ENCODE assay signal across 8 cellular contexts in the genomic region with DNA sequence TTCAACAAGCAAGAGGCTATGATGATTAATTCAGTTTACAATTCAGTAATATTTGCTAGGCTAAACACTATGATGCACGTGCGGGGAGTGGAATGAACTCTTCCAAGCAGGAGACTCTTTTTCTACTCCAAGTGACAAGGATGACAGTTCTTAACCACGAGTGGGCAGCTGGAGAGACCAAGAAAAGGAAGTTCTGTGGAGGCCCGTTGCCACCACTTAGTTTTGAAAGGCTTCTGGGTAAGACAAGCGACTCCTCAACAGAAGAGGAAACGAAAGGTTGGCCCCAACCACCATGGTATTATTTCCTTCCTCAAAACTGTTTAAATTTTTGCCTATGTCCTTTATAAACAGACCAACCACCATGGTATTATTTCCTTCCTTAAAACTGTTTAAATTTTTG. TPM values are rescaled to one million over a fixed set of nuclear protein-coding genes. Genes with fewer than 3 reads are reported as not detected.
A peak's percentile ranks its signal among the peaks of the same experiment; 100 is the strongest.
DNase-seq lines count a peak whose midpoint lies in the region; ATAC-seq, FAIRE-seq and TF ChIP-seq lines count a peak whose summit lies in the region.

No MANE protein-coding gene starts in this region.

- H3K9me1 ChIP-seq in keratinocyte (ENCODE audit: control insufficient read depth, extremely low read depth, insufficient read depth, low read length), result no peaks in the 10 kb centered on the region

- FAIRE-seq in keratinocyte (lab: Jason Lieb, UNC), result no peak

- H3K9me3 Mint-ChIP-seq in CD14-positive monocyte (no peaks in the 10 kb centered on the region), mesothelial cell of epicardium (no peaks in the 10 kb centered on the region)

- peaks cover 32 to 46% of the 10 kb centered on the region in 2 donors for H3K36me3 Mint-ChIP-seq in CD14-positive monocyte
- peaks cover 24% of the 10 kb centered on the region for H3K36me3 Mint-ChIP-seq in mesothelial cell of epicardium

- H3K27me3 Mint-ChIP-seq in CD14-positive monocyte (ENCODE audit: low read depth in 3 of 3) (peaks cover 0 to 3% (median 0%) of the 10 kb centered on the region in 3 donors), mesothelial cell of epicardium (ENCODE audit: low read depth) (no peaks in the 10 kb centered on the region)

- no peaks in the 10 kb centered on the region for H4K20me1 ChIP-seq in keratinocyte (ENCODE audit: control insufficient read depth, extremely low read depth, insufficient read depth, low read length)

- dilution Hi-C loops in keratinocyte (cut with MboI; ENCODE audit: extremely low pct_ligation_motif_present, low sequenced_read_pairs), result no loop called here

- peaks cover 52% of the 10 kb centered on the region for H3K4me1 Mint-ChIP-seq in CD14-positive monocyte
- H3K4me1 Mint-ChIP-seq in mesothelial cell of epicardium, result peaks cover 30% of the 10 kb centered on the region

- no peak overlapping the region for H3K4me3 ChIP-seq in keratinocyte (ENCODE audit: control insufficient read depth in 2 of 3, extremely low read depth in 1 of 3, insufficient read depth in 2 of 3, low read depth in 1 of 3, low read length in 3 of 3)

- peaks cover 16% of the 10 kb centered on the region for H3K4me1 ChIP-seq in keratinocyte (ENCODE audit: control insufficient read depth, extremely low read depth, insufficient read depth, low read length)

- ATAC-seq in GM21423 (IDR thresholded peaks at IDR 0.05; ENCODE audit: unreplicated experiment) (peak; percentile 40), HG02840 (IDR thresholded peaks at IDR 0.05; ENCODE audit: low FRiP score, unreplicated experiment) (no peak), HG03442 (IDR thresholded peaks at IDR 0.05; ENCODE audit: unreplicated experiment) (no peak)

- peak overlapping the region; percentile 1 for H3K9ac ChIP-seq in keratinocyte (ENCODE audit: control insufficient read depth, extremely low read depth, insufficient read depth, low read length)

- peaks cover 5 to 18% of the 10 kb centered on the region in 2 experiments for H3K36me3 ChIP-seq in keratinocyte (ENCODE audit: control insufficient read depth in 2 of 2, extremely low read depth in 1 of 2, insufficient read depth in 2 of 2, low read length in 2 of 2)

- peak overlapping the region; percentile 5 for H3K27ac ChIP-seq in keratinocyte (ENCODE audit: control insufficient read depth, insufficient read depth, low read length)

- peak; percentile 86 for DNase-seq in CD14-positive monocyte (ENCODE audit: low spot score)
- peak; percentile 98 for DNase-seq in SKM-1 treated with dmso at 0.1 percent for 144 hours (lab: John Stamatoyannopoulos, UW; ENCODE audit: unreplicated experiment)
- no peak for DNase-seq in keratinocyte (ENCODE audit: low read depth, low spot score)
- DNase-seq in mesothelial cell of epicardium (ENCODE audit: low spot score in 2 of 2, unreplicated experiment in 2 of 2), result no peak
- DNase-seq in mesenteric fat pad (ENCODE audit: low spot score), result no peak

- H3K4me2 ChIP-seq in keratinocyte (ENCODE audit: control insufficient read depth, extremely low read depth, insufficient read depth, low read depth, low read length), result peak overlapping the region; percentile 29

- intact Hi-C loops in CD14-positive monocyte (cut with micrococcal nuclease), result loop anchor here (2.0 to 10.0 kb wide), 3 partner anchors 47 to 131 kb away; no protein-coding TSS in a partner anchor

- H3K9me3 ChIP-seq in keratinocyte (ENCODE audit: control insufficient read depth, low read depth, low read length), result no peaks in the 10 kb centered on the region

- no peaks in the 10 kb centered on the region for H3K27me3 ChIP-seq in keratinocyte (ENCODE audit: control insufficient read depth, extremely low read depth, insufficient read depth, low read length)

- TF ChIP-seq CTCF in CD14-positive monocyte (IDR thresholded peaks at IDR 0.05) (peak; percentile 11), keratinocyte (optimal IDR thresholded peaks at IDR 0.05 in 1 of 3, IDR thresholded peaks at IDR 0.05 in 1 of 3, conservative IDR thresholded peaks at IDR 0.05 in 1 of 3; ENCODE audit: extremely low read depth in 1 of 3, insufficient read depth in 2 of 3, low read length in 3 of 3) (no peak), mesothelial cell of epicardium (IDR thresholded peaks at IDR 0.05; ENCODE audit: unreplicated experiment) (no peak)

- H3K4me3 Mint-ChIP-seq in CD14-positive monocyte, result peak overlapping the region; percentile 38 to 92
- H3K4me3 Mint-ChIP-seq in mesothelial cell of epicardium, result no peak overlapping the region

- peak overlapping the region; percentile 84 to 98 (median 94) for H3K27ac Mint-ChIP-seq in CD14-positive monocyte
- no peak overlapping the region for H3K27ac Mint-ChIP-seq in mesothelial cell of epicardium

- no peak overlapping the region for H2AFZ ChIP-seq in keratinocyte (ENCODE audit: control insufficient read depth, low read length)

- H3K79me2 ChIP-seq in keratinocyte (ENCODE audit: control insufficient read depth, insufficient read depth, low read length), result peaks cover 58% of the 10 kb centered on the region

RNA-seq across cellular contexts. Expression of gene DCAF12, which starts 2.8 kb away (rescaled TPM):
- polyA plus RNA-seq in CD14-positive monocyte (10 to 100 TPM; 14.6 to 22.4 TPM), keratinocyte (27.5 to 34.0 TPM (median 33.0 TPM) in 3 replicates)
- polyA plus RNA-seq in keratinocyte (2011; ENCODE audit: low read depth), result 7.6 TPM
- 24.7 and 36.3 TPM in 2 replicates for polyA plus RNA-seq in keratinocyte (2011; cell fraction: cytosol; rRNA removed)
- polyA plus RNA-seq in keratinocyte (2011; cell fraction: nucleus; rRNA removed), result 25.9 and 29.3 TPM in 2 replicates
- polyA plus RNA-seq in keratinocyte (2012; ENCODE audit: low replicate concordance), result 16.0 and 20.4 TPM in 2 replicates
- 31.7 to 53.9 TPM (median 40.1 TPM) in 3 replicates for polyA minus RNA-seq in keratinocyte
- 22.1 TPM for polyA minus RNA-seq in keratinocyte (2011; cell fraction: cytosol; rRNA and poly(A)+ RNA removed)
- polyA minus RNA-seq in keratinocyte (2011; cell fraction: nucleus; rRNA and poly(A)+ RNA removed), result 13.2 and 25.4 TPM in 2 replicates
- total RNA-seq in mesothelial cell of epicardium (35.2 to 38.1 TPM (median 35.8 TPM) in 3 replicates), mesenteric fat pad (32.3 TPM)

RNA-seq across cellular contexts. Expression of gene UBAP1, which starts 55.2 kb away (rescaled TPM):
- polyA plus RNA-seq in CD14-positive monocyte, result 10 to 100 TPM; 39.2 to 44.5 TPM
- 81.8 to 99.5 TPM (median 85.1 TPM) in 3 replicates for polyA plus RNA-seq in keratinocyte
- 82.4 TPM for polyA plus RNA-seq in keratinocyte (2011; ENCODE audit: low read depth)
- polyA plus RNA-seq in keratinocyte (2011; cell fraction: cytosol; rRNA removed), result 84.9 and 129 TPM in 2 replicates
- polyA plus RNA-seq in keratinocyte (2011; cell fraction: nucleus; rRNA removed), result 86.4 and 97.7 TPM in 2 replicates
- polyA plus RNA-seq in keratinocyte (2012; ENCODE audit: low replicate concordance), result 53.2 and 80.7 TPM in 2 replicates
- polyA minus RNA-seq in keratinocyte, result 75.0 to 108 TPM (median 90.8 TPM) in 3 replicates
- 62.2 TPM for polyA minus RNA-seq in keratinocyte (2011; cell fraction: cytosol; rRNA and poly(A)+ RNA removed)
- polyA minus RNA-seq in keratinocyte (2011; cell fraction: nucleus; rRNA and poly(A)+ RNA removed), result 36.6 and 56.2 TPM in 2 replicates
- total RNA-seq in mesothelial cell of epicardium, result 37.0 to 40.1 TPM (median 38.0 TPM) in 3 replicates
- total RNA-seq in mesenteric fat pad, result 56.0 TPM

Comparison
In these comparisons a context has a peak if more than half of its experiments do, and no peak if none do; other contexts are left out.
1. DNase-seq: peak in CD14-positive monocyte (single experiment) and SKM-1 treated with dmso at 0.1 percent for 144 hours (single experiment); none in keratinocyte (single experiment), mesothelial cell of epicardium (0 of 2) and mesenteric fat pad (single experiment).